Comparison of ENCODE assay signal across 11 cellular contexts in genomic region chr14:31261859-31262739, GRCh38. TPM values are rescaled to one million over a fixed set of nuclear protein-coding genes. Genes with fewer than 3 reads are reported as not detected.
A peak's percentile ranks its signal among the peaks of the same experiment; 100 is the strongest.
DNase-seq lines count a peak whose midpoint lies in the region; ATAC-seq and TF ChIP-seq lines count a peak whose summit lies in the region.
"Had no signal": no experiment of that assay in that cellular context is flagged by ENCODE, and none has a peak within 500 bp of the region (broad histone marks: within the 10 kb centered on the region; RNA-seq: fewer than 3 reads in every experiment).

No MANE protein-coding gene starts in this region.

- H3K79me2 ChIP-seq in PC-3 (ENCODE audit: low read length): no peaks in the 10 kb centered on the region

- H3K4me1 ChIP-seq in PC-3 (ENCODE audit: insufficient read depth, low read length) (peaks cover 44% of the 10 kb centered on the region), heart right ventricle (peaks cover 0 to 28% (median 24%) of the 10 kb centered on the region in 9 donors), tibial nerve (peaks cover 0 to 43% (median 6%) of the 10 kb centered on the region in 4 donors)

- CTCF ChIA-PET in PC-3 (lab: Charles Lee): interaction anchor here (0.7 kb wide), 1 partner anchor 38 kb away, joined by 5 read pairs; no protein-coding TSS in a partner anchor

- no peak for TF ChIP-seq POLR2A in tibial nerve (IDR thresholded peaks at IDR 0.05)

- no peaks in the 10 kb centered on the region for H3K27me3 Mint-ChIP-seq in activated T-cell treated with anti-CD3 and anti-CD28 coated beads, Interleukin-2, amount 50 U/mL, for 72 hours (ENCODE audit: low read depth)
- H3K27me3 Mint-ChIP-seq: activated naive CD8-positive, alpha-beta T cell had no signal

- no peaks in the 10 kb centered on the region for H4K20me1 ChIP-seq in PC-3 (ENCODE audit: low read length)

- H3K27ac ChIP-seq in PC-3 (ENCODE audit: low read length) (no peak overlapping the region), heart right ventricle (peak overlapping the region; percentile 1 to 65 (median 42)), tibial nerve (peak overlapping the region in 3 of 4 donors; percentile 60 to 84 (median 81))
- H3K27ac ChIP-seq: 22Rv1 had no signal

- intact Hi-C loops in PC-3 (cut with micrococcal nuclease): no loop called here
- intact Hi-C loops in heart right ventricle (cut with DNase I): no loop called here

- peak in 1 of 2 donors; percentile 64 for TF ChIP-seq EP300 in tibial nerve (IDR thresholded peaks at IDR 0.05)

- no TSS peak for BruUV-seq in PC-3 (replicated peaks; lab: Mats Ljungman, UMichigan)

- no peaks in the 10 kb centered on the region for H3K9me2 ChIP-seq in PC-3 (replicated peaks; ENCODE audit: low read length)

- ATAC-seq in PC-3 (no peak), heart right ventricle (peak in 7 of 8 donors; percentile 23 to 65 (median 54)), HG02642 (IDR thresholded peaks at IDR 0.05; ENCODE audit: poor library complexity, unreplicated experiment) (no peak)
- no peak for ATAC-seq in activated T-cell treated with anti-CD3 and anti-CD28 coated beads, Interleukin-2, amount 50 U/mL, for 72 hours (replicated peaks in 1 of 2)

- POLR2A ChIA-PET in PC-3 (lab: Charles Lee; ENCODE audit: unreplicated experiment): interaction anchor here (0.5 to 0.6 kb wide), 2 partner anchors 37 to 56 kb away, joined by 3 to 7 read pairs; no protein-coding TSS in a partner anchor

- no peak overlapping the region for H3K27ac Mint-ChIP-seq in activated T-cell treated with anti-CD3 and anti-CD28 coated beads, Interleukin-2, amount 50 U/mL, for 72 hours
- H3K27ac Mint-ChIP-seq: activated naive CD8-positive, alpha-beta T cell had no signal

- no peak overlapping the region for H3K4me2 ChIP-seq in PC-3 (ENCODE audit: low read length)

- no peak overlapping the region for H2AFZ ChIP-seq in PC-3 (ENCODE audit: low read length)

- peaks cover 6% of the 10 kb centered on the region for H3K4me1 Mint-ChIP-seq in activated T-cell treated with anti-CD3 and anti-CD28 coated beads, Interleukin-2, amount 50 U/mL, for 72 hours (ENCODE audit: low read depth)

- no peaks in the 10 kb centered on the region for H3K36me3 Mint-ChIP-seq in activated T-cell treated with anti-CD3 and anti-CD28 coated beads, Interleukin-2, amount 50 U/mL, for 72 hours (ENCODE audit: insufficient read depth in 2 of 2)
- H3K36me3 Mint-ChIP-seq: activated naive CD8-positive, alpha-beta T cell had no signal

- DNase-seq in DMS153 (lab: John Stamatoyannopoulos, UW) (peak; percentile 26), DMS153 treated with DMSO at 0.1 percent for 48 hours (lab: John Stamatoyannopoulos, UW; ENCODE audit: unreplicated experiment) (no peak), PC-3 (peak; percentile 45), heart right ventricle (peak in 1 of 2 donors; percentile 14), tibial nerve (ENCODE audit: low spot score in 2 of 2) (peak; percentile 22 to 83)
- no peak for DNase-seq in activated CD4-positive, alpha-beta T cell treated with anti-CD3 and anti-CD28 coated beads for 4 hours
- DNase-seq in activated T-cell treated with anti-CD3 and anti-CD28 coated beads, Interleukin-2, amount 50 U/mL, for 72 hours: no peak
- DNase-seq: stimulated activated CD4-positive, alpha-beta T cell treated with anti-CD3 and anti-CD28 coated beads, Interleukin-12 subunit alpha, Interleukin-12 subunit beta, amount 100 ng/mL, for 4 hours had no signal

- no peak for TF ChIP-seq CTCF in PC-3 (conservative IDR thresholded peaks at IDR 0.05; ENCODE audit: low read depth, low read length)
- TF ChIP-seq CTCF in heart right ventricle (IDR thresholded peaks at IDR 0.05): no peak
- TF ChIP-seq CTCF in tibial nerve (IDR thresholded peaks at IDR 0.05): no peak

- H3K36me3 ChIP-seq in PC-3 (ENCODE audit: low read depth, low read length) (no peaks in the 10 kb centered on the region), heart right ventricle (no peaks in the 10 kb centered on the region), tibial nerve (no peaks in the 10 kb centered on the region)

- no peak overlapping the region for H3K9ac ChIP-seq in PC-3 (ENCODE audit: low read length)

- no peaks in the 10 kb centered on the region for H3K9me3 Mint-ChIP-seq in activated T-cell treated with anti-CD3 and anti-CD28 coated beads, Interleukin-2, amount 50 U/mL, for 72 hours

- H3K9me3 ChIP-seq in PC-3 (ENCODE audit: low read length) (no peaks in the 10 kb centered on the region), heart right ventricle (no peaks in the 10 kb centered on the region), tibial nerve (no peaks in the 10 kb centered on the region)

- H3K4me3 ChIP-seq in PC-3 (ENCODE audit: low read length): no peak overlapping the region
- H3K4me3 ChIP-seq in heart right ventricle: no peak overlapping the region
- H3K4me3 ChIP-seq in tibial nerve: no peak overlapping the region

- no peaks in the 10 kb centered on the region for H3K27me3 ChIP-seq in PC-3 (ENCODE audit: low read length)
- no peaks in the 10 kb centered on the region for H3K27me3 ChIP-seq in heart right ventricle
- H3K27me3 ChIP-seq in tibial nerve: no peaks in the 10 kb centered on the region

- no peak overlapping the region for H3K4me3 Mint-ChIP-seq in activated T-cell treated with anti-CD3 and anti-CD28 coated beads, Interleukin-2, amount 50 U/mL, for 72 hours
- H3K4me3 Mint-ChIP-seq: activated naive CD8-positive, alpha-beta T cell had no signal

- WGBS in heart right ventricle, 2 donors: 41 to 45% methylated on average over 6 of the region's 6 CpGs
- 36 to 44% methylated on average over 6 of the region's 6 CpGs for WGBS in tibial nerve, 2 donors

- H3F3A ChIP-seq in PC-3 (ENCODE audit: low read length, unreplicated experiment): no peaks in the 10 kb centered on the region

RNA-seq across cellular contexts. Expression of gene HECTD1, which starts 54.5 kb away (rescaled TPM):
- total RNA-seq in PC-3 (2014; rRNA removed): 152 and 214 TPM in 2 replicates
- 100 to 1,000 TPM; 126 to 189 (median 159) TPM for total RNA-seq in heart right ventricle
- polyA plus RNA-seq in heart right ventricle: 10 to 100 TPM; 49.5 to 72.7 TPM
- total RNA-seq in tibial nerve: 100 to 1,000 TPM; 183 to 225 (median 207) TPM
- 100 to 1,000 TPM; 115 to 124 TPM for total RNA-seq in activated T-cell treated with anti-CD3 and anti-CD28 coated beads, Interleukin-2, amount 50 U/mL, for 72 hours

Comparison
In these comparisons a context has a peak if more than half of its experiments do, and no peak if none do; other contexts are left out.
1. DNase-seq: peak in DMS153 (single experiment), PC-3 (single experiment) and tibial nerve (2 of 2); none in DMS153 treated with DMSO at 0.1 percent for 48 hours (single experiment), activated CD4-positive, alpha-beta T cell treated with anti-CD3 and anti-CD28 coated beads for 4 hours (0 of 2) and activated T-cell treated with anti-CD3 and anti-CD28 coated beads, Interleukin-2, amount 50 U/mL, for 72 hours (0 of 2).
2. ATAC-seq: peak in heart right ventricle (7 of 8); none in PC-3 (single experiment), activated T-cell treated with anti-CD3 and anti-CD28 coated beads, Interleukin-2, amount 50 U/mL, for 72 hours (0 of 2) and HG02642 (single experiment).